In the genomic region with DNA sequence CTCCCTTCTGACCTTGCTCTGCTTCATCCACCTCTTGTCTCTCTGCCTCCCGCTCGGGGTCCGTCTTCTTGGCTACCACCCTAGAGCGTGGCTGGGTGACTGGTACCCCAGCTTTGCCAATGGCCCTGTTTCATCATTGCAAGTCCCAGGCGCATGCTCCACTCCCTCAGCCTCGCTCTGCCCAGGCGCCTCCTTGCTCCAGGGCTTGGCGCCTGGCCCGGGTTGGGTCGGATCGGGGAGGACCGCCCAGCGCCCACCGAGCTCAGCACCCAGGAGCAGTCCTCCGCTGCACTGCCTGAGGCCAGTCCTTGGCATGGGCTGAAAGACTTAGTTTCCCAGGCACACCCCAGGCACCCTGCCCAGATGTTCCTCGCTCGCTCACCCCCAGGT, we compare ENCODE assay signal across 10 cellular contexts. TPM values are rescaled to one million over a fixed set of nuclear protein-coding genes. Genes with fewer than 3 reads are reported as not detected.
DNase-seq lines count a peak whose midpoint lies in the region; ATAC-seq and TF ChIP-seq lines count a peak whose summit lies in the region.
"Had no signal": no experiment of that assay in that cellular context is flagged by ENCODE, and none has a peak within 500 bp of the region (broad histone marks: within the 10 kb centered on the region; RNA-seq: fewer than 3 reads in every experiment).

No MANE protein-coding gene starts in this region.

- H3K4me1 ChIP-seq in HUES6 (ENCODE audit: control insufficient read depth, insufficient read depth, low read length), result peaks cover 31% of the 10 kb centered on the region; the same call in 1 of the 2 replicates
- H3K4me1 ChIP-seq in thyroid gland, result peaks cover 0 to 4% of the 10 kb centered on the region in 2 donors

- H3K9me3 ChIP-seq in HUES6 (ENCODE audit: control insufficient read depth, insufficient read depth, low read depth, low read length) (peaks cover 12% of the 10 kb centered on the region; the same call in 1 of the 2 replicates), thyroid gland (no peaks in the 10 kb centered on the region)

- peaks cover 1% of the 10 kb centered on the region for H3K36me3 Mint-ChIP-seq in chondrocyte (ENCODE audit: low read depth)

- H3K4me3 ChIP-seq in HUES6 (ENCODE audit: low read depth, low read length) (peak overlapping the region; percentile 58; the same call in 1 of the 2 replicates), thyroid gland (replicated peaks in 1 of 3) (peak overlapping the region in 1 of 3 donors; percentile 15)

- H3K27ac Mint-ChIP-seq in chondrocyte (ENCODE audit: unreplicated experiment), result peak overlapping the region; percentile 96
- H3K27ac Mint-ChIP-seq in stimulated activated naive CD8-positive, alpha-beta T cell treated with anti-CD3 and anti-CD28 coated beads, Interleukin-15, amount 100 ng/mL, for 72 hours, result no peak overlapping the region
- H3K27ac Mint-ChIP-seq: activated T-helper 1 cell treated with anti-CD3 and anti-CD28 coated beads, Interleukin-12 subunit alpha, Interleukin-12 subunit beta, Interleukin-2, Interleukin-4 antibody, amounts not matched to agents 30 ng/mL and 10 ng/mL and 1 ng/mL, durations not matched to agents 14 hours and 24 hours and 36 hours had no signal

- peak; percentile 38 for TF ChIP-seq CTCF in chondrocyte (IDR thresholded peaks at IDR 0.05)
- TF ChIP-seq CTCF in thyroid gland (IDR thresholded peaks at IDR 0.05), result no peak

- in situ Hi-C loops in KBM-7 (cut with MboI; ENCODE audit: low pct_unique_long_range_greater_than_20kb, low sequenced_read_pairs), result no loop called here

- H3K9me3 Mint-ChIP-seq in chondrocyte (ENCODE audit: low read depth), result no peaks in the 10 kb centered on the region
- no peaks in the 10 kb centered on the region for H3K9me3 Mint-ChIP-seq in stimulated activated naive CD8-positive, alpha-beta T cell treated with anti-CD3 and anti-CD28 coated beads, Interleukin-15, amount 100 ng/mL, for 72 hours
- H3K9me3 Mint-ChIP-seq: activated T-helper 1 cell treated with anti-CD3 and anti-CD28 coated beads, Interleukin-12 subunit alpha, Interleukin-12 subunit beta, Interleukin-2, Interleukin-4 antibody, amounts not matched to agents 30 ng/mL and 10 ng/mL and 1 ng/mL, durations not matched to agents 14 hours and 24 hours and 36 hours had no signal

- peak overlapping the region; percentile 10 for H3K9ac ChIP-seq in HUES6 (ENCODE audit: low read length)

- ATAC-seq in stimulated activated naive CD8-positive, alpha-beta T cell treated with anti-CD3 and anti-CD28 coated beads, Interleukin-15, amount 100 ng/mL, for 72 hours, result no peak

- WGBS in thyroid gland, 2 donors, result 8 to 36% methylated on average over 4 to 15 of the region's 17 CpGs

- no peak for TF ChIP-seq POLR2A in thyroid gland (IDR thresholded peaks at IDR 0.05)

- H3K27ac ChIP-seq in HUES6 (ENCODE audit: low read depth, low read length) (no peak overlapping the region), thyroid gland (peak overlapping the region in 2 of 3 donors; percentile 38 to 45)

- H3K27me3 ChIP-seq in HUES6 (ENCODE audit: control insufficient read depth, insufficient read depth, low read length) (peaks cover 3% of the 10 kb centered on the region; the same call in 1 of the 2 replicates), thyroid gland (no peaks in the 10 kb centered on the region)

- peak overlapping the region; percentile 97 for H3K4me3 Mint-ChIP-seq in chondrocyte (ENCODE audit: unreplicated experiment)
- no peak overlapping the region for H3K4me3 Mint-ChIP-seq in stimulated activated naive CD8-positive, alpha-beta T cell treated with anti-CD3 and anti-CD28 coated beads, Interleukin-15, amount 100 ng/mL, for 72 hours
- H3K4me3 Mint-ChIP-seq: activated T-helper 1 cell treated with anti-CD3 and anti-CD28 coated beads, Interleukin-12 subunit alpha, Interleukin-12 subunit beta, Interleukin-2, Interleukin-4 antibody, amounts not matched to agents 30 ng/mL and 10 ng/mL and 1 ng/mL, durations not matched to agents 14 hours and 24 hours and 36 hours had no signal

- H3K4me1 Mint-ChIP-seq in chondrocyte (ENCODE audit: low read depth), result peaks cover 59% of the 10 kb centered on the region
- peaks cover 8% of the 10 kb centered on the region for H3K4me1 Mint-ChIP-seq in stimulated activated naive CD8-positive, alpha-beta T cell treated with anti-CD3 and anti-CD28 coated beads, Interleukin-15, amount 100 ng/mL, for 72 hours

- DNase-seq in chondrocyte (ENCODE audit: low spot score), result no peak
- peak; percentile 10 for DNase-seq in kidney glomerular epithelial cell (lab: John Stamatoyannopoulos, UW)
- peak; percentile 28 to 31 for DNase-seq in thyroid gland
- no peak for DNase-seq in CD1c-positive myeloid dendritic cell (ENCODE audit: extremely low spot score)
- DNase-seq in mesenteric fat pad (ENCODE audit: low spot score), result no peak
- no peak for DNase-seq in KBM-7
- no peak for DNase-seq in stimulated activated naive CD8-positive, alpha-beta T cell treated with anti-CD3 and anti-CD28 coated beads, Interleukin-15, amount 100 ng/mL, for 72 hours
- DNase-seq: effector CD8-positive, alpha-beta T cell had no signal

- no peaks in the 10 kb centered on the region for H3K27me3 Mint-ChIP-seq in chondrocyte (ENCODE audit: low read depth)
- H3K27me3 Mint-ChIP-seq in stimulated activated naive CD8-positive, alpha-beta T cell treated with anti-CD3 and anti-CD28 coated beads, Interleukin-15, amount 100 ng/mL, for 72 hours, result peaks cover 26% of the 10 kb centered on the region

- no peaks in the 10 kb centered on the region for H3K36me3 ChIP-seq in HUES6 (ENCODE audit: control insufficient read depth, insufficient read depth, low read length)
- no peaks in the 10 kb centered on the region for H3K36me3 ChIP-seq in thyroid gland

- intact Hi-C loops in thyroid gland (cut with DNase I), result no loop called here

RNA-seq across cellular contexts. Expression of gene BGN, which starts 0.6 kb away (rescaled TPM):
- total RNA-seq in chondrocyte, result 1,195 to 2,668 TPM (median 2,632 TPM) in 3 replicates
- total RNA-seq in thyroid gland, result 10 to 100 TPM; 51.0 to 84.0 (median 68.6) TPM
- 72.1 TPM for total RNA-seq in mesenteric fat pad
- total RNA-seq: activated T-helper 1 cell treated with anti-CD3 and anti-CD28 coated beads, Interleukin-12 subunit alpha, Interleukin-12 subunit beta, Interleukin-2, Interleukin-4 antibody, amounts not matched to agents 30 ng/mL and 10 ng/mL and 1 ng/mL, durations not matched to agents 14 hours and 24 hours and 36 hours had no signal

RNA-seq across cellular contexts. Expression of gene ATP2B3, which starts 22.1 kb away (rescaled TPM):
- 0.17 to 0.46 TPM (median 0.37 TPM) in 3 replicates for total RNA-seq in chondrocyte
- total RNA-seq in thyroid gland, result not detected
- not detected for total RNA-seq in mesenteric fat pad

RNA-seq across cellular contexts. Expression of gene HAUS7, which starts 25.0 kb away (rescaled TPM):
- total RNA-seq in chondrocyte (31.3 to 43.6 TPM (median 32.3 TPM) in 3 replicates), thyroid gland (10 to 100 TPM; 20.7 to 46.8 (median 27.7) TPM), mesenteric fat pad (22.1 TPM)

RNA-seq across cellular contexts. Expression of gene TREX2, which starts 49.5 kb away (rescaled TPM):
- total RNA-seq in chondrocyte (0.80 to 1.6 TPM (median 1.6 TPM) in 3 replicates), thyroid gland (1 to 10 TPM in 2 of 4 donors, under 1 TPM in 1, not detected in 1; 0.40 to 8.9 (median 3.2) TPM), mesenteric fat pad (0.80 TPM)

Comparison
In these comparisons a context has a peak if more than half of its experiments do, and no peak if none do; other contexts are left out.
1. DNase-seq: peak in kidney glomerular epithelial cell (single experiment) and thyroid gland (2 of 2); none in chondrocyte (single experiment), CD1c-positive myeloid dendritic cell (single experiment), mesenteric fat pad (single experiment), KBM-7 (single experiment) and stimulated activated naive CD8-positive, alpha-beta T cell treated with anti-CD3 and anti-CD28 coated beads, Interleukin-15, amount 100 ng/mL, for 72 hours (0 of 2).
2. RNA of gene BGN, which starts 0.6 kb away (total RNA-seq): 1,195 to 2,668 TPM in chondrocyte; 51.0 to 84.0 TPM in thyroid gland and 72.1 TPM in mesenteric fat pad (single experiment); every median in the first group is over 10 times any median in the second.